In genomic region chr4:101191302-101192098, GRCh38 we compare ENCODE assay signal across 8 cellular contexts.
DNase-seq lines count a peak whose midpoint lies in the region; ATAC-seq lines count a peak whose summit lies in the region.

No MANE protein-coding gene starts in this region.

- H3K4me3 ChIP-seq in HAP-1 (no peak overlapping the region), skeletal muscle satellite cell (ENCODE audit: low read length) (no peak overlapping the region)

- in situ Hi-C loops in HAP-1 (cut with MboI; ENCODE audit: low sequenced_read_pairs): no loop called here

- H3K4me2 ChIP-seq in skeletal muscle satellite cell (ENCODE audit: low read length): peak overlapping the region; percentile 37

- no peaks in the 10 kb centered on the region for H3K27me3 ChIP-seq in HAP-1 (ENCODE audit: low read depth)
- H3K27me3 ChIP-seq in skeletal muscle satellite cell (ENCODE audit: control insufficient read depth, insufficient read depth, low read length): no peaks in the 10 kb centered on the region

- ATAC-seq in HG03442 (IDR thresholded peaks at IDR 0.05; ENCODE audit: unreplicated experiment): no peak
- ATAC-seq in HG03457 (IDR thresholded peaks at IDR 0.05; ENCODE audit: unreplicated experiment): no peak

- peak; percentile 85 to 98 for DNase-seq in HAP-1 (ENCODE audit: low spot score in 2 of 2)
- DNase-seq in brain pericyte (ENCODE audit: low read depth, low spot score): peak; percentile 57
- peak; percentile 63 for DNase-seq in inferior parietal cortex (ENCODE audit: extremely low spot score)
- DNase-seq in NCI-H2081 treated with DMSO at 0.1 percent for 48 hours (lab: John Stamatoyannopoulos, UW): no peak
- DNase-seq in activated CD4-positive, alpha-beta T cell treated with anti-CD3 and anti-CD28 coated beads, Interleukin-2, amount 50 U/mL, for 1 hour: no peak

- no peak overlapping the region for H3K9ac ChIP-seq in skeletal muscle satellite cell (ENCODE audit: low read depth, low read length)

- H3K9me3 ChIP-seq in HAP-1 (no peaks in the 10 kb centered on the region), skeletal muscle satellite cell (replicated peaks; ENCODE audit: low read length) (no peaks in the 10 kb centered on the region)

- H3K36me3 ChIP-seq in HAP-1 (replicated peaks) (no peaks in the 10 kb centered on the region; the same call in 1 of the 2 replicates), skeletal muscle satellite cell (ENCODE audit: insufficient read depth, low read length) (no peaks in the 10 kb centered on the region)

- peaks cover 23% of the 10 kb centered on the region for H3K4me1 ChIP-seq in HAP-1
- H3K4me1 ChIP-seq in skeletal muscle satellite cell (ENCODE audit: control insufficient read depth, insufficient read depth, low read length): peaks cover 11% of the 10 kb centered on the region

Comparison
In these comparisons a context has a peak if more than half of its experiments do, and no peak if none do; other contexts are left out.
1. DNase-seq: peak in HAP-1 (2 of 2), brain pericyte (single experiment) and inferior parietal cortex (single experiment); none in NCI-H2081 treated with DMSO at 0.1 percent for 48 hours (single experiment) and activated CD4-positive, alpha-beta T cell treated with anti-CD3 and anti-CD28 coated beads, Interleukin-2, amount 50 U/mL, for 1 hour (single experiment).